In the genomic region with DNA sequence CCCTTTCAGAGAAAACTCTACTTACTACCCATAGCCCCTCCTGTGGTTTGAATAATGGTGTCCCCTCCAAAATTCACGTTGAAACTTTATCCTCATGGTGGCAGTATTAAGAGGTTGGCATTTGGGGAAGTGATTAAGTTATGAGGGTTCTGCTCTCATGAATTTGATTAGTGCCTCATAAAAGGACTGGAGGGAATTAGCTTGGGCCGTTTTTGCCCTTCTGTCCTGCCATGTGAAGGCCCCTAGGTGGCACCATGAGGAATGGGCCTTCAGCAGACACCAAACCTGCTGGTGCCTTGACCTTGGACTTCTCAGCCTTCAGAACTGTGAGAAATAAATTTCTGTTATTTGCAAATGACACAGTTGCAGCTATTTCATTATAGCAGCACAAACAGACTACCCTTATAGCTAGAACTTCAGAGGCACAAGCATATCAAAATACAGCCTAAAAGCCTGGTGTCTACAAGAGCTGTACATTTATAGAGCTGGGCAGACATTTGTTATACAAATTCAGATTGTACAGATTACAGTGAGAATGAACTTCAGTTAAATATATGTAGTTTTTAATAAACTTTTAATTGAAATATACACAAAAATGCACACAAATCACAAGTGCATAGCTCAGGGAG, we compare ENCODE assay signal across 8 cellular contexts. TPM values are rescaled to one million over a fixed set of nuclear protein-coding genes. Genes with fewer than 3 reads are reported as not detected.
DNase-seq lines count a peak whose midpoint lies in the region; ATAC-seq and TF ChIP-seq lines count a peak whose summit lies in the region.

No MANE protein-coding gene starts in this region.

- H2AFZ ChIP-seq in Loucy (ENCODE audit: low read length): no peak overlapping the region

- no peak overlapping the region for H3K4me3 ChIP-seq in Loucy (ENCODE audit: low read length, poor library complexity, severe bottlenecking)
- H3K4me3 ChIP-seq in cardiac fibroblast (replicated peaks in 1 of 2; ENCODE audit: low read depth in 2 of 2, low read length in 2 of 2): no peak overlapping the region
- no peak overlapping the region for H3K4me3 ChIP-seq in testis

- TF ChIP-seq POLR2A in testis (IDR thresholded peaks at IDR 0.05): no peak

- peaks cover 8% of the 10 kb centered on the region; the same call in 1 of the 2 replicates for H3F3A ChIP-seq in Loucy (ENCODE audit: low read depth)

- intact Hi-C loops in testis (cut with DNase I; ENCODE audit: low total_unique reads): no loop called here

- H3K4me2 ChIP-seq in Loucy (ENCODE audit: low read depth, low read length, poor library complexity, severe bottlenecking): no peak overlapping the region

- WGBS in testis, 2 donors: 23 to 32% methylated on average over 2 of the region's 2 CpGs

- H3K27me3 Mint-ChIP-seq in progenitor cell of endocrine pancreas: no peaks in the 10 kb centered on the region

- DNase-seq in activated CD4-positive, alpha-beta T cell treated with anti-CD3 and anti-CD28 coated beads for 48 hours: peak; percentile 31
- no peak for DNase-seq in activated CD4-positive, alpha-beta T cell treated with anti-CD3 and anti-CD28 coated beads, Interleukin-2, amount 50 U/mL, for 1 hour
- DNase-seq in cardiac fibroblast (ENCODE audit: low read depth in 2 of 2) (peak in 1 of 2 donors; percentile 38), progenitor cell of endocrine pancreas (ENCODE audit: low spot score, unreplicated experiment) (no peak), testis (no peak), 8988T (no peak)

- peaks cover 10% of the 10 kb centered on the region for H3K4me1 Mint-ChIP-seq in progenitor cell of endocrine pancreas (ENCODE audit: low read depth)

- H3K9me3 Mint-ChIP-seq in progenitor cell of endocrine pancreas (ENCODE audit: low read depth): peaks cover 4% of the 10 kb centered on the region

- no peak overlapping the region for H3K27ac Mint-ChIP-seq in progenitor cell of endocrine pancreas

- ATAC-seq in GM18498 (IDR thresholded peaks at IDR 0.05; ENCODE audit: unreplicated experiment): no peak

- H3K9me3 ChIP-seq in Loucy (ENCODE audit: insufficient read depth, low read depth, low read length) (no peaks in the 10 kb centered on the region), testis (no peaks in the 10 kb centered on the region)

- peaks cover 1% of the 10 kb centered on the region for H3K36me3 Mint-ChIP-seq in progenitor cell of endocrine pancreas (ENCODE audit: insufficient read depth)

- H3K9me2 ChIP-seq in Loucy (replicated peaks; ENCODE audit: low read depth, low read length): no peaks in the 10 kb centered on the region

- TF ChIP-seq CTCF in Loucy (conservative IDR thresholded peaks at IDR 0.05; ENCODE audit: low read length): peak; percentile 76
- TF ChIP-seq CTCF in cardiac fibroblast (IDR thresholded peaks at IDR 0.05; ENCODE audit: low read depth, low read length): peak; percentile 53
- TF ChIP-seq CTCF in progenitor cell of endocrine pancreas (IDR thresholded peaks at IDR 0.05; ENCODE audit: unreplicated experiment): peak; percentile 34
- TF ChIP-seq CTCF in testis (IDR thresholded peaks at IDR 0.05): peak in 1 of 3 experiments; percentile 24

- peaks cover 22% of the 10 kb centered on the region for H3K4me1 ChIP-seq in Loucy (ENCODE audit: insufficient read depth, low read length, poor library complexity, severe bottlenecking)
- H3K4me1 ChIP-seq in testis: peaks cover 16% of the 10 kb centered on the region

- H3K79me2 ChIP-seq in Loucy (ENCODE audit: insufficient read depth, low read length): peaks cover 26% of the 10 kb centered on the region

- H3K4me3 Mint-ChIP-seq in progenitor cell of endocrine pancreas (ENCODE audit: low read depth): no peak overlapping the region

- no peaks in the 10 kb centered on the region for H3K27me3 ChIP-seq in Loucy (ENCODE audit: insufficient read depth, low read length, poor library complexity, severe bottlenecking)
- no peaks in the 10 kb centered on the region for H3K27me3 ChIP-seq in testis

- peaks cover 16% of the 10 kb centered on the region for H4K20me1 ChIP-seq in Loucy (ENCODE audit: insufficient read depth, low read length, poor library complexity, severe bottlenecking)

- H3K36me3 ChIP-seq in Loucy (ENCODE audit: insufficient read depth, low read length) (no peaks in the 10 kb centered on the region), testis (ENCODE audit: low read depth, missing control alignments) (no peaks in the 10 kb centered on the region)

- H3K9ac ChIP-seq in Loucy (ENCODE audit: low read depth, low read length, poor library complexity, severe bottlenecking): no peak overlapping the region

- H3K27ac ChIP-seq in testis: no peak overlapping the region

RNA-seq across cellular contexts. Expression of gene PTPN2, which starts 2.6 kb away (rescaled TPM):
- total RNA-seq in progenitor cell of endocrine pancreas (45.1 and 46.4 TPM in 2 replicates), testis (10 to 100 TPM; 37.4 to 41.5 TPM)
- 24.5 TPM for polyA plus RNA-seq in testis (ENCODE audit: insufficient read depth, low read depth, low replicate concordance)
